Comparison of ENCODE assay signal across 19 cellular contexts in genomic region chr4:185550933-185551332, GRCh38. TPM values are rescaled to one million over a fixed set of nuclear protein-coding genes. Genes with fewer than 3 reads are reported as not detected.
A peak's percentile ranks its signal among the peaks of the same experiment; 100 is the strongest.
DNase-seq lines count a peak whose midpoint lies in the region; ATAC-seq and TF ChIP-seq lines count a peak whose summit lies in the region.
"Had no signal": no experiment of that assay in that cellular context is flagged by ENCODE, and none has a peak within 500 bp of the region (broad histone marks: within the 10 kb centered on the region; RNA-seq: fewer than 3 reads in every experiment).

No MANE protein-coding gene starts in this region.

- peak in 3 of 4 donors; percentile 73 to 89 (median 82) for ATAC-seq in psoas muscle
- no peak for ATAC-seq in naive thymus-derived CD4-positive, alpha-beta T cell
- no peak for ATAC-seq in activated naive CD4-positive, alpha-beta T cell treated with anti-CD3 and anti-CD28 coated beads, Interleukin-2, amount 50 U/mL, for 72 hours
- ATAC-seq in GM18909 (IDR thresholded peaks at IDR 0.05; ENCODE audit: poor library complexity, unreplicated experiment), result no peak
- no peak for ATAC-seq in HG03196 (IDR thresholded peaks at IDR 0.05; ENCODE audit: unreplicated experiment)
- ATAC-seq: GM23338 had no signal

- no peak for TF ChIP-seq EP300 in esophagus muscularis mucosa (IDR thresholded peaks at IDR 0.05)

- intact Hi-C loops in esophagus muscularis mucosa (cut with DNase I) (no loop called here), psoas muscle (cut with DNase I) (no loop called here)
- intact Hi-C loops in naive thymus-derived CD4-positive, alpha-beta T cell (cut with micrococcal nuclease), result no loop called here

- POLR2A ChIA-PET in naive thymus-derived CD4-positive, alpha-beta T cell (lab: Charles Lee), result no interaction called here

- H3K4me3 ChIP-seq in esophagus muscularis mucosa (no peak overlapping the region), psoas muscle (no peak overlapping the region)
- H3K4me3 ChIP-seq in naive thymus-derived CD4-positive, alpha-beta T cell (ENCODE audit: low read length), result no peak overlapping the region
- H3K4me3 ChIP-seq: GM23338 had no signal

- TF ChIP-seq CTCF in esophagus muscularis mucosa (IDR thresholded peaks at IDR 0.05), result no peak
- TF ChIP-seq CTCF in psoas muscle (IDR thresholded peaks at IDR 0.05), result no peak

- WGBS in esophagus muscularis mucosa, result 41% methylated on average over 1 of the region's 1 CpG
- WGBS in psoas muscle, 3 donors, result 29 to 59% (median 43%) methylated on average over 1 of the region's 1 CpG

- H3K4me3 Mint-ChIP-seq in naive thymus-derived CD4-positive, alpha-beta T cell, result no peak overlapping the region
- H3K4me3 Mint-ChIP-seq: CD4-positive, CD25-positive, alpha-beta regulatory T cell; CD8-positive, alpha-beta memory T cell; GM23338 had no signal

- CTCF ChIA-PET in naive thymus-derived CD4-positive, alpha-beta T cell (lab: Charles Lee), result no interaction called here

- H3K27me3 ChIP-seq in esophagus muscularis mucosa (no peaks in the 10 kb centered on the region), psoas muscle (ENCODE audit: insufficient read depth in 3 of 3, low read length in 2 of 3) (no peaks in the 10 kb centered on the region)
- H3K27me3 ChIP-seq in naive thymus-derived CD4-positive, alpha-beta T cell (ENCODE audit: control insufficient read depth in 2 of 2, insufficient read depth in 2 of 2, low read length in 2 of 2), result no peaks in the 10 kb centered on the region
- H3K27me3 ChIP-seq: BE2C had no signal

- H3K9me3 ChIP-seq in esophagus muscularis mucosa, result no peaks in the 10 kb centered on the region
- H3K9me3 ChIP-seq in psoas muscle, result no peaks in the 10 kb centered on the region
- no peaks in the 10 kb centered on the region for H3K9me3 ChIP-seq in naive thymus-derived CD4-positive, alpha-beta T cell (ENCODE audit: control insufficient read depth in 2 of 3, low read length in 3 of 3)
- H3K9me3 ChIP-seq: BE2C had no signal

- peaks cover 0 to 51% (median 42%) of the 10 kb centered on the region in 4 donors for H3K4me1 ChIP-seq in esophagus muscularis mucosa
- no peaks in the 10 kb centered on the region for H3K4me1 ChIP-seq in psoas muscle
- H3K4me1 ChIP-seq in naive thymus-derived CD4-positive, alpha-beta T cell (ENCODE audit: control insufficient read depth in 2 of 2, insufficient read depth in 2 of 2, low read length in 2 of 2), result no peaks in the 10 kb centered on the region
- H3K4me1 ChIP-seq: BE2C had no signal

- DNase-seq in astrocyte of the hippocampus (ENCODE audit: low read depth, low spot score) (peak; percentile 39), esophagus muscularis mucosa (ENCODE audit: extremely low spot score) (peak; percentile 29), psoas muscle (no peak)
- DNase-seq in naive thymus-derived CD4-positive, alpha-beta T cell, result no peak
- no peak for DNase-seq in activated naive CD4-positive, alpha-beta T cell treated with anti-CD3 and anti-CD28 coated beads, Interleukin-2, amount 50 U/mL, for 72 hours (ENCODE audit: low spot score in 2 of 2)
- DNase-seq: ACHN; BE2C; CD4-positive, CD25-positive, alpha-beta regulatory T cell; CD8-positive, alpha-beta memory T cell; COR-L47; DMS 273 treated with DMSO at 0.1 percent for 48 hours; DMS53; DND-41; EL; HCEC 1CT had no signal

- no peaks in the 10 kb centered on the region for H3K36me3 Mint-ChIP-seq in naive thymus-derived CD4-positive, alpha-beta T cell
- H3K36me3 Mint-ChIP-seq in activated naive CD4-positive, alpha-beta T cell treated with anti-CD3 and anti-CD28 coated beads, Interleukin-2, amount 50 U/mL, for 72 hours, result no peaks in the 10 kb centered on the region
- H3K36me3 Mint-ChIP-seq: CD4-positive, CD25-positive, alpha-beta regulatory T cell; CD8-positive, alpha-beta memory T cell had no signal

- no peaks in the 10 kb centered on the region for H3K9me3 Mint-ChIP-seq in naive thymus-derived CD4-positive, alpha-beta T cell
- H3K9me3 Mint-ChIP-seq in activated naive CD4-positive, alpha-beta T cell treated with anti-CD3 and anti-CD28 coated beads, Interleukin-2, amount 50 U/mL, for 72 hours, result no peaks in the 10 kb centered on the region
- H3K9me3 Mint-ChIP-seq: CD4-positive, CD25-positive, alpha-beta regulatory T cell; CD8-positive, alpha-beta memory T cell; GM23338 had no signal

- TF ChIP-seq POLR2A in esophagus muscularis mucosa (IDR thresholded peaks at IDR 0.05; ENCODE audit: low read depth), result no peak

- peaks cover 2 to 20% (median 13%) of the 10 kb centered on the region in 5 donors for H3K27me3 Mint-ChIP-seq in naive thymus-derived CD4-positive, alpha-beta T cell

- H3K36me3 ChIP-seq in esophagus muscularis mucosa, result no peaks in the 10 kb centered on the region
- no peaks in the 10 kb centered on the region for H3K36me3 ChIP-seq in psoas muscle (ENCODE audit: insufficient read depth in 1 of 2, low read depth in 1 of 2)
- no peaks in the 10 kb centered on the region for H3K36me3 ChIP-seq in naive thymus-derived CD4-positive, alpha-beta T cell (ENCODE audit: control insufficient read depth in 2 of 3, insufficient read depth in 3 of 3, low read length in 3 of 3)
- H3K36me3 ChIP-seq: BE2C had no signal

- no peak overlapping the region for H3K27ac Mint-ChIP-seq in naive thymus-derived CD4-positive, alpha-beta T cell
- H3K27ac Mint-ChIP-seq in activated naive CD4-positive, alpha-beta T cell treated with anti-CD3 and anti-CD28 coated beads, Interleukin-2, amount 50 U/mL, for 72 hours, result no peak overlapping the region
- H3K27ac Mint-ChIP-seq: CD4-positive, CD25-positive, alpha-beta regulatory T cell; CD8-positive, alpha-beta memory T cell; GM23338 had no signal

- H3K27ac ChIP-seq in esophagus muscularis mucosa (replicated peaks in 1 of 4), result peak overlapping the region; percentile 62 to 76 (median 69)
- H3K27ac ChIP-seq in psoas muscle, result no peak overlapping the region
- H3K27ac ChIP-seq in naive thymus-derived CD4-positive, alpha-beta T cell (ENCODE audit: low read depth, low read length), result no peak overlapping the region
- H3K27ac ChIP-seq: HL-60 had no signal

- H3K4me1 Mint-ChIP-seq in naive thymus-derived CD4-positive, alpha-beta T cell, result no peaks in the 10 kb centered on the region
- H3K4me1 Mint-ChIP-seq: CD4-positive, CD25-positive, alpha-beta regulatory T cell; CD8-positive, alpha-beta memory T cell; GM23338 had no signal

RNA-seq across cellular contexts. Expression of gene PDLIM3, which starts 15.6 kb away (rescaled TPM):
- 1,000 to 10,000 TPM; 1,279 to 2,098 (median 1,627) TPM for total RNA-seq in esophagus muscularis mucosa
- total RNA-seq in psoas muscle, result 1,000 to 10,000 TPM; 2,718 to 5,341 (median 3,828) TPM
- 1,000 to 10,000 TPM in 2 of 3 donors, 100 to 1,000 TPM in 1; 703 to 2,553 (median 1,460) TPM for polyA plus RNA-seq in psoas muscle
- not detected for total RNA-seq in naive thymus-derived CD4-positive, alpha-beta T cell
- polyA plus RNA-seq in naive thymus-derived CD4-positive, alpha-beta T cell, result not detected
- under 1 TPM in 1 of 2 donors, not detected in 1; 0.48 TPM for total RNA-seq in activated naive CD4-positive, alpha-beta T cell treated with anti-CD3 and anti-CD28 coated beads, Interleukin-2, amount 50 U/mL, for 72 hours
- total RNA-seq: CD4-positive, CD25-positive, alpha-beta regulatory T cell; CD8-positive, alpha-beta memory T cell had no signal
- polyA plus RNA-seq: CD4-positive, CD25-positive, alpha-beta regulatory T cell; CD8-positive, alpha-beta memory T cell had no signal

Comparison
In these comparisons a context has a peak if more than half of its experiments do, and no peak if none do; other contexts are left out.
1. DNase-seq: peak in astrocyte of the hippocampus (single experiment) and esophagus muscularis mucosa (single experiment); none in psoas muscle (0 of 2), naive thymus-derived CD4-positive, alpha-beta T cell (0 of 9) and activated naive CD4-positive, alpha-beta T cell treated with anti-CD3 and anti-CD28 coated beads, Interleukin-2, amount 50 U/mL, for 72 hours (0 of 2).
2. H3K27ac ChIP-seq: peak in esophagus muscularis mucosa (4 of 4); none in psoas muscle (single experiment) and naive thymus-derived CD4-positive, alpha-beta T cell (single experiment).
3. ATAC-seq: peak in psoas muscle (3 of 4); none in naive thymus-derived CD4-positive, alpha-beta T cell (single experiment), activated naive CD4-positive, alpha-beta T cell treated with anti-CD3 and anti-CD28 coated beads, Interleukin-2, amount 50 U/mL, for 72 hours (0 of 2), GM18909 (single experiment) and HG03196 (single experiment).
4. RNA of gene PDLIM3, which starts 15.6 kb away (total RNA-seq): 2,718 to 5,341 TPM in psoas muscle and 1,279 to 2,098 TPM in esophagus muscularis mucosa; 0.48 TPM in activated naive CD4-positive, alpha-beta T cell treated with anti-CD3 and anti-CD28 coated beads, Interleukin-2, amount 50 U/mL, for 72 hours and not detected in naive thymus-derived CD4-positive, alpha-beta T cell; every median in the first group is over 100 times any median in the second.